25 cellular contexts compared by ENCODE assay signal in the genomic region with DNA sequence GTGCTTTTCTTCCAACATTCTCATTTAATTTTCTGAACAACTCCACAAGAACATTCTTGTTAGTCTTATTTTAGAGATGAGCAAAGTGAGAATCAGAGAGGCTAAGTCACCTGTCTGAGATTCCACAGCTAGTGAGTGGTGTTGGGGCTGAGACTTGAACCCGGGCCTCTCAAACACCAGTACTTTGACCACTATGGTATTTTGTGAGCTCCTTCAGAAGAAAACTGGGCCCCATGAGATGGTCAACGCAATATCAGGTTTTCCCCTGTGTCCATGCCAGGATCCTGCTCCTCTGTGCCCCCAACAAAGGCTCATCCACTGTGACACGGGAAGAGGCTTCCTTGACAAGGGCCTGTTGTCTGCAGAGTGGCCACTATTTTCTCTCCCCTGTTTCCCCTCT.
"Had no signal": no experiment of that assay in that cellular context is flagged by ENCODE, and none has a peak within 500 bp of the region (broad histone marks: within the 10 kb centered on the region; RNA-seq: fewer than 3 reads in every experiment).

No MANE protein-coding gene starts in this region.

- H3K4me2 ChIP-seq: smooth muscle cell had no signal

- H3K9me3 ChIP-seq: esophagus squamous epithelium, heart right ventricle, mucosa of descending colon, neutrophil, thyroid gland had no signal

- H3K27ac Mint-ChIP-seq: mesothelial cell of epicardium; naive B cell; natural killer cell treated with Interleukin-12 subunit alpha and Interleukin-12 subunit beta and Interleukin-15 and Interleukin-18, amount 100 ng/mL, for 72 hours; progenitor cell of endocrine pancreas; stimulated activated naive CD8-positive, alpha-beta T cell treated with anti-CD3 and anti-CD28 coated beads, Interleukin-15, amount 100 ng/mL, for 72 hours had no signal

- H3K4me1 ChIP-seq: heart right ventricle, thyroid gland had no signal

- H2AFZ ChIP-seq: parathyroid adenoma had no signal

- H3K4me3 ChIP-seq: esophagus squamous epithelium, heart right ventricle, mucosa of descending colon, smooth muscle cell, thyroid gland had no signal

- H3K79me2 ChIP-seq: parathyroid adenoma had no signal

- H3K4me1 Mint-ChIP-seq: mesothelial cell of epicardium; naive B cell; neural crest cell; stimulated activated naive CD8-positive, alpha-beta T cell treated with anti-CD3 and anti-CD28 coated beads, Interleukin-15, amount 100 ng/mL, for 72 hours had no signal

- H3K27me3 Mint-ChIP-seq: stimulated activated naive CD8-positive, alpha-beta T cell treated with anti-CD3 and anti-CD28 coated beads, Interleukin-15, amount 100 ng/mL, for 72 hours had no signal

- H3K9me3 Mint-ChIP-seq: mesothelial cell of epicardium; natural killer cell treated with Interleukin-12 subunit alpha and Interleukin-12 subunit beta and Interleukin-15 and Interleukin-18, amount 100 ng/mL, for 72 hours; neural crest cell; stimulated activated naive CD8-positive, alpha-beta T cell treated with anti-CD3 and anti-CD28 coated beads, Interleukin-15, amount 100 ng/mL, for 72 hours had no signal

- DNase-seq: effector memory CD4-positive, alpha-beta T cell; esophagus squamous epithelium; foreskin melanocyte; glutamatergic neuron; heart right ventricle; hippocampal formation; mesenchymal stem cell; mucosa of descending colon; naive B cell; stimulated activated CD4-positive, alpha-beta T cell treated with anti-CD3 and anti-CD28 coated beads, Interleukin-12 subunit alpha, Interleukin-12 subunit beta, amount 100 ng/mL, for 4 hours; stimulated activated CD4-positive, alpha-beta T cell treated with anti-CD3 and anti-CD28 coated beads, Interleukin-1b, Interleukin-23, amount 100 ng/mL, for 48 hours; stimulated activated CD4-positive, alpha-beta T cell treated with anti-CD3 and anti-CD28 coated beads, Interleukin-4, amount 100 ng/mL, for 1 hour; stimulated activated CD8-positive, alpha-beta memory T cell treated with anti-CD3 and anti-CD28 coated beads, Interleukin-4, amount 100 ng/mL, for 48 hours; stimulated activated naive CD4-positive, alpha-beta T cell; stimulated activated naive CD8-positive, alpha-beta T cell treated with anti-CD3 and anti-CD28 coated beads, Interleukin-15, amount 100 ng/mL, for 72 hours; thyroid gland; trophoblast cell had no signal

- H3K27ac ChIP-seq: esophagus squamous epithelium, heart right ventricle, neutrophil, parathyroid adenoma, thyroid gland had no signal

- H3K36me3 Mint-ChIP-seq: mesothelial cell of epicardium; naive B cell; natural killer cell treated with Interleukin-12 subunit alpha and Interleukin-12 subunit beta and Interleukin-15 and Interleukin-18, amount 100 ng/mL, for 72 hours had no signal

- H3K36me3 ChIP-seq: esophagus squamous epithelium, heart right ventricle, neutrophil, thyroid gland had no signal

- H3K27me3 ChIP-seq: esophagus squamous epithelium, thyroid gland had no signal

- H3K4me3 Mint-ChIP-seq: mesothelial cell of epicardium; natural killer cell treated with Interleukin-12 subunit alpha and Interleukin-12 subunit beta and Interleukin-15 and Interleukin-18, amount 100 ng/mL, for 72 hours; neural crest cell; stimulated activated naive CD8-positive, alpha-beta T cell treated with anti-CD3 and anti-CD28 coated beads, Interleukin-15, amount 100 ng/mL, for 72 hours had no signal

- ATAC-seq: heart right ventricle; mucosa of descending colon; sciatic nerve; stimulated activated naive CD8-positive, alpha-beta T cell treated with anti-CD3 and anti-CD28 coated beads, Interleukin-15, amount 100 ng/mL, for 72 hours had no signal

- H3K9ac ChIP-seq: parathyroid adenoma had no signal
